Comparison of ENCODE assay signal across 1 cellular context in the genomic region with DNA sequence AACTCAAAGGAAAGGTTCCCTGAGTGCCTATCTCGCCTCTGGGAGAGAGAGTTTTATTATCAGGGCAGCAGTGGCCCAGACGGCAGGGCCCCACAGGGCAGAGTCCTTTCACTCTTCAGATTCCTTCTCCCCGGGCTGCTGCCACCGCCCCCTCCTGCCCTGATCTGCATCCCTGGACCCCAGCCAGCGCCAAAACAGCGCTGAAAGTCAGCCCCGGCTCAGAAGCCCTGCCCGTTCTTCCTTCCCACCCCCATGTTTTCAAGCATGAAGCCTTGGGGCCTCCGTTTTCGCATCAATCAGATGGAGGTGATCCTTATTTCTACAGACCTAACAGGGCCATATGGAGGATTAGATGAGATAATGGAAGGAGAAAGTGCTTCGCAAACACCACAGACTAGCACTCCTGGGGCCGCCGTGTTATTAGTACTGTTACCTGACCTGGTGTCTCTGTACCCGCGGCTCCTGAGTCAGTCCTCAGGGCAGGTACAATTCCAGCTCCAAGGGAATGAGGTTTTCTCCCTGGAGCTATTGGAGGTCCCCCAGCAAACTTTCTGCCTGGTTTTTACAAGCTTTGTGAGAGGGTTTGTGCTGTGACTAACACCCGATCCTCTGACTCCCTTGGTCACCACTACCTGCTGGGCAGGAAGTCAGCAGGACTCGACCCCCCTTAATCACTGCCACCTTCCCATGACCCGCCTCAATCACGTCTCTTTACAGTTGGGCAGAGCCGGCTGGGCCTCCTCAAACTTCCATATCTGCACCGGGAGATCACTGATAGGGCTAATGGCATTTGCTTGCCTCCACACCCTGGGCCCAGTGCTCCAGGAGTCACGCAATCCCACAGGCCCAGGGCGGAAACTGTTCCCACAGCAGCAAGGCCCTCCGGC.
TF ChIP-seq lines count a peak whose summit lies in the region.

No MANE protein-coding gene starts in this region.

TF ChIP-seq in GM23338, 12 proteins besides CTCF, POLR2A, EP300 and RAD21 (continued from another document):
- TF ChIP-seq, protein P1, sequence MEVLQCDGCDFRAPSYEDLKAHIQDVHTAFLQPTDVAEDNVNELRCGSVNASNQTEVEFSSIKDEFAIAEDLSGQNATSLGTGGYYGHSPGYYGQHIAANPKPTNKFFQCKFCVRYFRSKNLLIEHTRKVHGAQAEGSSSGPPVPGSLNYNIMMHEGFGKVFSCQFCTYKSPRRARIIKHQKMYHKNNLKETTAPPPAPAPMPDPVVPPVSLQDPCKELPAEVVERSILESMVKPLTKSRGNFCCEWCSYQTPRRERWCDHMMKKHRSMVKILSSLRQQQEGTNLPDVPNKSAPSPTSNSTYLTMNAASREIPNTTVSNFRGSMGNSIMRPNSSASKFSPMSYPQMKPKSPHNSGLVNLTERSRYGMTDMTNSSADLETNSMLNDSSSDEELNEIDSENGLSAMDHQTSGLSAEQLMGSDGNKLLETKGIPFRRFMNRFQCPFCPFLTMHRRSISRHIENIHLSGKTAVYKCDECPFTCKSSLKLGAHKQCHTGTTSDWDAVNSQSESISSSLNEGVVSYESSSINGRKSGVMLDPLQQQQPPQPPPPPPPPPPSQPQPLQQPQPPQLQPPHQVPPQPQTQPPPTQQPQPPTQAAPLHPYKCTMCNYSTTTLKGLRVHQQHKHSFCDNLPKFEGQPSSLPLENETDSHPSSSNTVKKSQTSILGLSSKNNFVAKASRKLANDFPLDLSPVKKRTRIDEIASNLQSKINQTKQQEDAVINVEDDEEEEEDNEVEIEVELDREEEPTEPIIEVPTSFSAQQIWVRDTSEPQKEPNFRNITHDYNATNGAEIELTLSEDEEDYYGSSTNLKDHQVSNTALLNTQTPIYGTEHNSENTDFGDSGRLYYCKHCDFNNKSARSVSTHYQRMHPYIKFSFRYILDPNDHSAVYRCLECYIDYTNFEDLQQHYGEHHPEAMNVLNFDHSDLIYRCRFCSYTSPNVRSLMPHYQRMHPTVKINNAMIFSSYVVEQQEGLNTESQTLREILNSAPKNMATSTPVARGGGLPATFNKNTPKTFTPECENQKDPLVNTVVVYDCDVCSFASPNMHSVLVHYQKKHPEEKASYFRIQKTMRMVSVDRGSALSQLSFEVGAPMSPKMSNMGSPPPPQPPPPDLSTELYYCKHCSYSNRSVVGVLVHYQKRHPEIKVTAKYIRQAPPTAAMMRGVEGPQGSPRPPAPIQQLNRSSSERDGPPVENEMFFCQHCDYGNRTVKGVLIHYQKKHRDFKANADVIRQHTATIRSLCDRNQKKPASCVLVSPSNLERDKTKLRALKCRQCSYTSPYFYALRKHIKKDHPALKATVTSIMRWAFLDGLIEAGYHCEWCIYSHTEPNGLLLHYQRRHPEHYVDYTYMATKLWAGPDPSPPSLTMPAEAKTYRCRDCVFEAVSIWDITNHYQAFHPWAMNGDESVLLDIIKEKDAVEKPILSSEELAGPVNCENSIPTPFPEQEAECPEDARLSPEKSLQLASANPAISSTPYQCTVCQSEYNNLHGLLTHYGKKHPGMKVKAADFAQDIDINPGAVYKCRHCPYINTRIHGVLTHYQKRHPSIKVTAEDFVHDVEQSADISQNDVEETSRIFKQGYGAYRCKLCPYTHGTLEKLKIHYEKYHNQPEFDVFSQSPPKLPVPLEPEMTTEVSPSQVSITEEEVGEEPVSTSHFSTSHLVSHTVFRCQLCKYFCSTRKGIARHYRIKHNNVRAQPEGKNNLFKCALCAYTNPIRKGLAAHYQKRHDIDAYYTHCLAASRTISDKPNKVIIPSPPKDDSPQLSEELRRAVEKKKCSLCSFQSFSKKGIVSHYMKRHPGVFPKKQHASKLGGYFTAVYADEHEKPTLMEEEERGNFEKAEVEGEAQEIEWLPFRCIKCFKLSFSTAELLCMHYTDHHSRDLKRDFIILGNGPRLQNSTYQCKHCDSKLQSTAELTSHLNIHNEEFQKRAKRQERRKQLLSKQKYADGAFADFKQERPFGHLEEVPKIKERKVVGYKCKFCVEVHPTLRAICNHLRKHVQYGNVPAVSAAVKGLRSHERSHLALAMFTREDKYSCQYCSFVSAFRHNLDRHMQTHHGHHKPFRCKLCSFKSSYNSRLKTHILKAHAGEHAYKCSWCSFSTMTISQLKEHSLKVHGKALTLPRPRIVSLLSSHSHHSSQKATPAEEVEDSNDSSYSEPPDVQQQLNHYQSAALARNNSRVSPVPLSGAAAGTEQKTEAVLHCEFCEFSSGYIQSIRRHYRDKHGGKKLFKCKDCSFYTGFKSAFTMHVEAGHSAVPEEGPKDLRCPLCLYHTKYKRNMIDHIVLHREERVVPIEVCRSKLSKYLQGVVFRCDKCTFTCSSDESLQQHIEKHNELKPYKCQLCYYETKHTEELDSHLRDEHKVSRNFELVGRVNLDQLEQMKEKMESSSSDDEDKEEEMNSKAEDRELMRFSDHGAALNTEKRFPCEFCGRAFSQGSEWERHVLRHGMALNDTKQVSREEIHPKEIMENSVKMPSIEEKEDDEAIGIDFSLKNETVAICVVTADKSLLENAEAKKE (CRISPR knock-in tag; IDR thresholded peaks at IDR 0.05): no peak
- no peak for TF ChIP-seq POLR2AphosphoS5 (IDR thresholded peaks at IDR 0.05; ENCODE audit: low read depth)
- no peak for TF ChIP-seq ZNF114 (CRISPR knock-in tag; IDR thresholded peaks at IDR 0.05)
- no peak for TF ChIP-seq JUNB (IDR thresholded peaks at IDR 0.05; ENCODE audit: unreplicated experiment)
- no peak for TF ChIP-seq EZH2 (IDR thresholded peaks at IDR 0.05; ENCODE audit: low read depth, unreplicated experiment)
- TF ChIP-seq, protein P2, sequence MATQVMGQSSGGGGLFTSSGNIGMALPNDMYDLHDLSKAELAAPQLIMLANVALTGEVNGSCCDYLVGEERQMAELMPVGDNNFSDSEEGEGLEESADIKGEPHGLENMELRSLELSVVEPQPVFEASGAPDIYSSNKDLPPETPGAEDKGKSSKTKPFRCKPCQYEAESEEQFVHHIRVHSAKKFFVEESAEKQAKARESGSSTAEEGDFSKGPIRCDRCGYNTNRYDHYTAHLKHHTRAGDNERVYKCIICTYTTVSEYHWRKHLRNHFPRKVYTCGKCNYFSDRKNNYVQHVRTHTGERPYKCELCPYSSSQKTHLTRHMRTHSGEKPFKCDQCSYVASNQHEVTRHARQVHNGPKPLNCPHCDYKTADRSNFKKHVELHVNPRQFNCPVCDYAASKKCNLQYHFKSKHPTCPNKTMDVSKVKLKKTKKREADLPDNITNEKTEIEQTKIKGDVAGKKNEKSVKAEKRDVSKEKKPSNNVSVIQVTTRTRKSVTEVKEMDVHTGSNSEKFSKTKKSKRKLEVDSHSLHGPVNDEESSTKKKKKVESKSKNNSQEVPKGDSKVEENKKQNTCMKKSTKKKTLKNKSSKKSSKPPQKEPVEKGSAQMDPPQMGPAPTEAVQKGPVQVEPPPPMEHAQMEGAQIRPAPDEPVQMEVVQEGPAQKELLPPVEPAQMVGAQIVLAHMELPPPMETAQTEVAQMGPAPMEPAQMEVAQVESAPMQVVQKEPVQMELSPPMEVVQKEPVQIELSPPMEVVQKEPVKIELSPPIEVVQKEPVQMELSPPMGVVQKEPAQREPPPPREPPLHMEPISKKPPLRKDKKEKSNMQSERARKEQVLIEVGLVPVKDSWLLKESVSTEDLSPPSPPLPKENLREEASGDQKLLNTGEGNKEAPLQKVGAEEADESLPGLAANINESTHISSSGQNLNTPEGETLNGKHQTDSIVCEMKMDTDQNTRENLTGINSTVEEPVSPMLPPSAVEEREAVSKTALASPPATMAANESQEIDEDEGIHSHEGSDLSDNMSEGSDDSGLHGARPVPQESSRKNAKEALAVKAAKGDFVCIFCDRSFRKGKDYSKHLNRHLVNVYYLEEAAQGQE (IDR thresholded peaks at IDR 0.05; ENCODE audit: unreplicated experiment): no peak
- TF ChIP-seq, protein P3, sequence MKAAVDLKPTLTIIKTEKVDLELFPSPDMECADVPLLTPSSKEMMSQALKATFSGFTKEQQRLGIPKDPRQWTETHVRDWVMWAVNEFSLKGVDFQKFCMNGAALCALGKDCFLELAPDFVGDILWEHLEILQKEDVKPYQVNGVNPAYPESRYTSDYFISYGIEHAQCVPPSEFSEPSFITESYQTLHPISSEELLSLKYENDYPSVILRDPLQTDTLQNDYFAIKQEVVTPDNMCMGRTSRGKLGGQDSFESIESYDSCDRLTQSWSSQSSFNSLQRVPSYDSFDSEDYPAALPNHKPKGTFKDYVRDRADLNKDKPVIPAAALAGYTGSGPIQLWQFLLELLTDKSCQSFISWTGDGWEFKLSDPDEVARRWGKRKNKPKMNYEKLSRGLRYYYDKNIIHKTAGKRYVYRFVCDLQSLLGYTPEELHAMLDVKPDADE (IDR thresholded peaks at IDR 0.05): no peak
- TF ChIP-seq STAT1 (IDR thresholded peaks at IDR 0.05; ENCODE audit: unreplicated experiment): no peak
- no peak for TF ChIP-seq NANOG (IDR thresholded peaks at IDR 0.05; ENCODE audit: borderline replicate concordance)
TF ChIP-seq in GM23338: peak in this region for 0.
